ENCODE assay signal across 18 cellular contexts in the genomic region with DNA sequence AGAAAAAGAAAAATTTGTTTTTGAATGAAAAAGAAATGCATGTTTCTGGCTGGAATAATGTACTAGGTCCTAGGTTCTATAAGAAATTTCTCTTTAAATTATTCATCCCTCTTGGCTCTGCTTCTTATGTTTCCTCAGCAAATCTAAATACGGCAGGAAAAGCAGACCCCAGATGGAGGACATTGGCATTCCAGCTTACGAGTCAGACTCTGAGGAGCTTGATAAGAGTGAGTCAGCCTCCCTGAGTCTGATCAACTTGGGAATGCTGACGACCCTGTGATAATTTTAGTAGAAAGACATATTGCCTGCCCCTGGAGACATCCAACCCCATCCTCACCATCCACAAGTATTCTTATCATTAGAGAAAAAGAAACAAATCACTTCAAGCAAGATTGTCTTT.
A peak's percentile ranks its signal among the peaks of the same experiment; 100 is the strongest.
DNase-seq lines count a peak whose midpoint lies in the region; ATAC-seq and TF ChIP-seq lines count a peak whose summit lies in the region.
"Had no signal": no experiment of that assay in that cellular context is flagged by ENCODE, and none has a peak within 500 bp of the region (broad histone marks: within the 10 kb centered on the region; RNA-seq: fewer than 3 reads in every experiment).

No MANE protein-coding gene starts in this region.

- H3K36me3 Mint-ChIP-seq in WTC11: no peaks in the 10 kb centered on the region
- no peaks in the 10 kb centered on the region for H3K36me3 Mint-ChIP-seq in activated CD4-positive, alpha-beta T cell treated with anti-CD3 and anti-CD28 coated beads, Interleukin-2, amount 10 ng/mL, durations not matched to agents 7 days and 5 days (ENCODE audit: low read depth)

- H3K4me3 ChIP-seq in GM23248: no peak overlapping the region
- H3K4me3 ChIP-seq in fibroblast of pulmonary artery (replicated peaks; ENCODE audit: low read depth, low read length): no peak overlapping the region
- no peak overlapping the region for H3K4me3 ChIP-seq in body of pancreas
- H3K4me3 ChIP-seq: left lung, suprapubic skin had no signal

- in situ Hi-C loops in GM23248 (cut with MboI): no loop called here

- H3K4me3 Mint-ChIP-seq in WTC11: no peak overlapping the region
- no peak overlapping the region for H3K4me3 Mint-ChIP-seq in activated CD4-positive, alpha-beta T cell treated with anti-CD3 and anti-CD28 coated beads, Interleukin-2, amount 10 ng/mL, durations not matched to agents 7 days and 5 days
- H3K4me3 Mint-ChIP-seq: activated T-cell treated with anti-CD3 and anti-CD28 coated beads, Interleukin-2, amount 50 U/mL, for 24 hours had no signal

- H2AFZ ChIP-seq in GM23248: peak overlapping the region; percentile 21; the same call in 1 of the 2 replicates

- H3K79me2 ChIP-seq in GM23248 (ENCODE audit: insufficient read depth): no peaks in the 10 kb centered on the region

- H3K4me2 ChIP-seq in GM23248 (ENCODE audit: unreplicated experiment): no peak overlapping the region

- DNase-seq in GM23248 (peak; percentile 58), WTC11 (ENCODE audit: low spot score) (no peak), fibroblast of pulmonary artery (ENCODE audit: low read depth) (peak; percentile 46), pulmonary artery endothelial cell (ENCODE audit: low read depth, low spot score) (peak; percentile 57), body of pancreas (no peak), HEK293T (ENCODE audit: extremely low spot score) (no peak)
- DNase-seq in stimulated activated CD4-positive, alpha-beta T cell treated with anti-CD3 and anti-CD28 coated beads, Interleukin-4, amount 100 ng/mL, for 1 hour: no peak
- no peak for DNase-seq in activated CD4-positive, alpha-beta T cell treated with anti-CD3 and anti-CD28 coated beads, Interleukin-2, amount 10 ng/mL, durations not matched to agents 7 days and 5 days
- DNase-seq: activated CD4-positive, alpha-beta T cell treated with anti-CD3 and anti-CD28 coated beads, Interleukin-2, amount 50 U/mL, for 4 hours; activated naive CD4-positive, alpha-beta T cell treated with anti-CD3 and anti-CD28 coated beads, Interleukin-2, amount 50 U/mL, for 16 hours; activated T-cell treated with anti-CD3 and anti-CD28 coated beads, Interleukin-2, amount 50 U/mL, for 24 hours; effector CD4-positive, alpha-beta T cell; left lung; NCI-H2171; NCI-H748 treated with DMSO at 0.1 percent for 48 hours; stimulated activated CD4-positive, alpha-beta T cell treated with anti-CD3 and anti-CD28 coated beads, Interleukin-4, amount 100 ng/mL, for 4 hours; stimulated activated CD8-positive, alpha-beta memory T cell treated with anti-CD3 and anti-CD28 coated beads, Interleukin-4, amount 100 ng/mL, for 48 hours had no signal

- no peaks in the 10 kb centered on the region for H3K9me3 ChIP-seq in GM23248 (ENCODE audit: low read depth)
- H3K9me3 ChIP-seq in body of pancreas: no peaks in the 10 kb centered on the region
- H3K9me3 ChIP-seq: left lung, suprapubic skin had no signal

- H3K9ac ChIP-seq in GM23248: no peak overlapping the region

- H3K27ac ChIP-seq in GM23248 (no peak overlapping the region), body of pancreas (no peak overlapping the region)
- H3K27ac ChIP-seq: left lung, suprapubic skin had no signal

- POLR2A ChIA-PET in WTC11 (lab: Charles Lee): no interaction called here
- POLR2A ChIA-PET in HEK293T (lab: Yijun Ruan, JAX): no interaction called here
- POLR2A ChIA-PET in activated CD4-positive, alpha-beta T cell treated with anti-CD3 and anti-CD28 coated beads, Interleukin-2, amount 10 ng/mL, durations not matched to agents 7 days and 5 days (lab: Charles Lee): no interaction called here

- H3F3A ChIP-seq in GM23248 (ENCODE audit: insufficient read depth): peaks cover 48% of the 10 kb centered on the region

- peak; percentile 22; the same call in 1 of the 2 replicates for ATAC-seq in WTC11
- no peak for ATAC-seq in body of pancreas
- ATAC-seq: left lung had no signal

- TF ChIP-seq POLR2A in body of pancreas (IDR thresholded peaks at IDR 0.05): no peak

- CTCF ChIA-PET in WTC11 (lab: Charles Lee) (no interaction called here), HEK293T (lab: Yijun Ruan, JAX) (no interaction called here)
- CTCF ChIA-PET in activated CD4-positive, alpha-beta T cell treated with anti-CD3 and anti-CD28 coated beads, Interleukin-2, amount 10 ng/mL, durations not matched to agents 7 days and 5 days (lab: Charles Lee): no interaction called here

- no peaks in the 10 kb centered on the region for H3K9me3 Mint-ChIP-seq in WTC11
- no peaks in the 10 kb centered on the region for H3K9me3 Mint-ChIP-seq in activated CD4-positive, alpha-beta T cell treated with anti-CD3 and anti-CD28 coated beads, Interleukin-2, amount 10 ng/mL, durations not matched to agents 7 days and 5 days
- H3K9me3 Mint-ChIP-seq: activated T-cell treated with anti-CD3 and anti-CD28 coated beads, Interleukin-2, amount 50 U/mL, for 24 hours had no signal

- 14 to 15% methylated on average over 3 of the region's 3 CpGs for WGBS in GM23248 (ENCODE audit: low coverage in 1 of 2, low lambda C conversion rate in 2 of 2, missing lambda C conversion rate in 2 of 2), 2 experiments
- 81 to 88% methylated on average over 3 of the region's 3 CpGs for WGBS in body of pancreas, 2 donors

- no peak for TF ChIP-seq CTCF in WTC11 (IDR thresholded peaks at IDR 0.05)
- TF ChIP-seq CTCF in fibroblast of pulmonary artery (IDR thresholded peaks at IDR 0.05; ENCODE audit: low read length, missing control alignments): no peak
- TF ChIP-seq CTCF in body of pancreas (IDR thresholded peaks at IDR 0.05): no peak

- H4K20me1 ChIP-seq in GM23248 (ENCODE audit: insufficient read depth): no peaks in the 10 kb centered on the region

- H3K27me3 ChIP-seq in GM23248 (replicated peaks; ENCODE audit: insufficient read depth) (no peaks in the 10 kb centered on the region), body of pancreas (no peaks in the 10 kb centered on the region)
- H3K27me3 ChIP-seq: left lung, suprapubic skin had no signal

- H3K9me2 ChIP-seq in GM23248 (ENCODE audit: insufficient read depth): no peaks in the 10 kb centered on the region

- H3K4me1 ChIP-seq in GM23248 (ENCODE audit: insufficient read depth) (peaks cover 59% of the 10 kb centered on the region), body of pancreas (peaks cover 8% of the 10 kb centered on the region)

- H3K4me1 Mint-ChIP-seq in WTC11: peaks cover 15% of the 10 kb centered on the region
- H3K4me1 Mint-ChIP-seq in activated CD4-positive, alpha-beta T cell treated with anti-CD3 and anti-CD28 coated beads, Interleukin-2, amount 10 ng/mL, durations not matched to agents 7 days and 5 days: no peaks in the 10 kb centered on the region

- H3K27ac Mint-ChIP-seq in WTC11: no peak overlapping the region
- H3K27ac Mint-ChIP-seq in activated CD4-positive, alpha-beta T cell treated with anti-CD3 and anti-CD28 coated beads, Interleukin-2, amount 10 ng/mL, durations not matched to agents 7 days and 5 days: no peak overlapping the region
- H3K27ac Mint-ChIP-seq: activated T-cell treated with anti-CD3 and anti-CD28 coated beads, Interleukin-2, amount 50 U/mL, for 24 hours had no signal

- H3K36me3 ChIP-seq in GM23248 (ENCODE audit: low read depth) (no peaks in the 10 kb centered on the region), body of pancreas (replicated peaks in 1 of 2; ENCODE audit: insufficient read depth in 1 of 2, low read depth in 2 of 2) (no peaks in the 10 kb centered on the region)
- H3K36me3 ChIP-seq: left lung, suprapubic skin had no signal

- intact Hi-C loops in body of pancreas (cut with DNase I): no loop called here

- H3K27me3 Mint-ChIP-seq in WTC11 (ENCODE audit: low read depth): no peaks in the 10 kb centered on the region
- no peaks in the 10 kb centered on the region for H3K27me3 Mint-ChIP-seq in activated CD4-positive, alpha-beta T cell treated with anti-CD3 and anti-CD28 coated beads, Interleukin-2, amount 10 ng/mL, durations not matched to agents 7 days and 5 days

TF ChIP-seq in WTC11, 78 proteins besides CTCF, POLR2A, EP300 and RAD21 (continues in another document):
- TF ChIP-seq TEAD1 (CRISPR knock-in tag; IDR thresholded peaks at IDR 0.05): no peak
- no peak for TF ChIP-seq ZNF121 (CRISPR knock-in tag; IDR thresholded peaks at IDR 0.05)
- TF ChIP-seq, protein P1, sequence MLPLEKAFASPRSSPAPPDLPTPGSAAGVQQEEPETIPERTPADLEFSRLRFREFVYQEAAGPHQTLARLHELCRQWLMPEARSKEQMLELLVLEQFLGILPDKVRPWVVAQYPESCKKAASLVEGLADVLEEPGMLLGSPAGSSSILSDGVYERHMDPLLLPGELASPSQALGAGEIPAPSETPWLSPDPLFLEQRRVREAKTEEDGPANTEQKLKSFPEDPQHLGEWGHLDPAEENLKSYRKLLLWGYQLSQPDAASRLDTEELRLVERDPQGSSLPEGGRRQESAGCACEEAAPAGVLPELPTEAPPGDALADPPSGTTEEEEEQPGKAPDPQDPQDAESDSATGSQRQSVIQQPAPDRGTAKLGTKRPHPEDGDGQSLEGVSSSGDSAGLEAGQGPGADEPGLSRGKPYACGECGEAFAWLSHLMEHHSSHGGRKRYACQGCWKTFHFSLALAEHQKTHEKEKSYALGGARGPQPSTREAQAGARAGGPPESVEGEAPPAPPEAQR (CRISPR knock-in tag; IDR thresholded peaks at IDR 0.05): no peak
- TF ChIP-seq, protein P2, sequence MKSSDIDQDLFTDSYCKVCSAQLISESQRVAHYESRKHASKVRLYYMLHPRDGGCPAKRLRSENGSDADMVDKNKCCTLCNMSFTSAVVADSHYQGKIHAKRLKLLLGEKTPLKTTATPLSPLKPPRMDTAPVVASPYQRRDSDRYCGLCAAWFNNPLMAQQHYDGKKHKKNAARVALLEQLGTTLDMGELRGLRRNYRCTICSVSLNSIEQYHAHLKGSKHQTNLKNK (CRISPR knock-in tag; IDR thresholded peaks at IDR 0.05): no peak

TF ChIP-seq in HEK293T, 16 proteins besides CTCF, POLR2A, EP300 and RAD21:
- no peak for TF ChIP-seq L3MBTL2 (conservative IDR thresholded peaks at IDR 0.05)
- TF ChIP-seq FOXM1 (IDR thresholded peaks at IDR 0.05; ENCODE audit: borderline replicate concordance): no peak
- no peak for TF ChIP-seq FOXA1 (IDR thresholded peaks at IDR 0.05)
- TF ChIP-seq TARDBP (IDR thresholded peaks at IDR 0.05): no peak
- no peak for TF ChIP-seq ARNT (IDR thresholded peaks at IDR 0.05)
- no peak for TF ChIP-seq LEF1 (IDR thresholded peaks at IDR 0.05; ENCODE audit: borderline replicate concordance)
- TF ChIP-seq BHLHE40 (IDR thresholded peaks at IDR 0.05; ENCODE audit: borderline replicate concordance): no peak
- TF ChIP-seq CTBP1 (IDR thresholded peaks at IDR 0.05; ENCODE audit: borderline replicate concordance): no peak
- no peak for TF ChIP-seq SP1 (IDR thresholded peaks at IDR 0.05)
- TF ChIP-seq ZNF384 (IDR thresholded peaks at IDR 0.05): no peak

Comparison
In these comparisons a context has a peak if more than half of its experiments do, and no peak if none do; other contexts are left out.
1. DNase-seq: peak in GM23248 (single experiment), fibroblast of pulmonary artery (single experiment) and pulmonary artery endothelial cell (single experiment); none in WTC11 (single experiment), body of pancreas (0 of 4), stimulated activated CD4-positive, alpha-beta T cell treated with anti-CD3 and anti-CD28 coated beads, Interleukin-4, amount 100 ng/mL, for 1 hour (single experiment), HEK293T (single experiment) and activated CD4-positive, alpha-beta T cell treated with anti-CD3 and anti-CD28 coated beads, Interleukin-2, amount 10 ng/mL, durations not matched to agents 7 days and 5 days (single experiment).